Comparison of ENCODE assay signal across 1 cellular context in the genomic region with DNA sequence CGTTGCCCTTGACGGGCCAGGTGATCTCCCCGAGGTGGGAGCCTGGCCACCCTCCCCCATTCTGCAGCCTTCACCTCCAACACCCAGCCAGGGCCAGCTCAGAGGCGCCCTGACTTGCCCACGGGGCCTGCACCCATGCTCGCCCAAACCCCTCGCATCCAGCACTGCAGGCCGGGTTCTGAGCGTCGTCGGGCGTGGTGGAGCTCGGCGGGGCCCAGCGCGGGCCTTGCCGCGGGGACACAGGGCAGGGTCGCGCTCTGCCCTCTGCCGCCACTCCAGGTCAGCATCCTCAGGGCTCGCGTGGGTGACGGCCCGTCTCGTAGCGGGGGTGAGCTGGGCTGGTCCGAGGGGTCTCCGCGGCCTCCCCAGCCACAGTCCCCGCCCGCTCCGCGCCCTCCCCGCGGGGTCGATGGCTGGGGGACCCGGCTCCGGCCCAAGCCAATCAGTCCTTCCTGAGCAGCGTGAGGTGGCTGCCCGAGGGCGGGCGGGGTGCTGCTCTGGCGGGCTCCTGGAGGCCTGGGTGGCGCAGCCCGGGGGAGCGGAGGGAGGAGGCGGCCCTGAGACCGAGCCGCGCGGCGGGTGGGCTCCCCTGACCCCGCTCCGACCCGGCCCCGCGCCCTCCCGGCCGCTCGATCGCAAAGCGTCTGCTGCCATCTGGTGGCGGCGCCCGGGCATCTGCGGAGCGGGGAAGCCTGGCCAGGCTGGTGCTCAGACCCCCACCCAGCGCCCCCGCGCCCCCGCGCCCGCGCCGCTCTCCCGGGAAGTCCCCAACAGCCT.
TF ChIP-seq lines count a peak whose summit lies in the region.

No MANE protein-coding gene starts in this region.

TF ChIP-seq in H1, 55 proteins besides CTCF, POLR2A, EP300 and RAD21 (continued from another document):
- no peak for TF ChIP-seq USF2 (IDR thresholded peaks at IDR 0.05; ENCODE audit: low read length)
- TF ChIP-seq CTBP2 (IDR thresholded peaks at IDR 0.05; ENCODE audit: borderline replicate concordance, insufficient read depth, insufficient read length, low read length), result no peak
- TF ChIP-seq GABPA (IDR thresholded peaks at IDR 0.05; ENCODE audit: borderline replicate concordance, insufficient read depth, low read length), result no peak
- no peak for TF ChIP-seq SP4 (IDR thresholded peaks at IDR 0.05; ENCODE audit: low read length)
